In the genomic region with DNA sequence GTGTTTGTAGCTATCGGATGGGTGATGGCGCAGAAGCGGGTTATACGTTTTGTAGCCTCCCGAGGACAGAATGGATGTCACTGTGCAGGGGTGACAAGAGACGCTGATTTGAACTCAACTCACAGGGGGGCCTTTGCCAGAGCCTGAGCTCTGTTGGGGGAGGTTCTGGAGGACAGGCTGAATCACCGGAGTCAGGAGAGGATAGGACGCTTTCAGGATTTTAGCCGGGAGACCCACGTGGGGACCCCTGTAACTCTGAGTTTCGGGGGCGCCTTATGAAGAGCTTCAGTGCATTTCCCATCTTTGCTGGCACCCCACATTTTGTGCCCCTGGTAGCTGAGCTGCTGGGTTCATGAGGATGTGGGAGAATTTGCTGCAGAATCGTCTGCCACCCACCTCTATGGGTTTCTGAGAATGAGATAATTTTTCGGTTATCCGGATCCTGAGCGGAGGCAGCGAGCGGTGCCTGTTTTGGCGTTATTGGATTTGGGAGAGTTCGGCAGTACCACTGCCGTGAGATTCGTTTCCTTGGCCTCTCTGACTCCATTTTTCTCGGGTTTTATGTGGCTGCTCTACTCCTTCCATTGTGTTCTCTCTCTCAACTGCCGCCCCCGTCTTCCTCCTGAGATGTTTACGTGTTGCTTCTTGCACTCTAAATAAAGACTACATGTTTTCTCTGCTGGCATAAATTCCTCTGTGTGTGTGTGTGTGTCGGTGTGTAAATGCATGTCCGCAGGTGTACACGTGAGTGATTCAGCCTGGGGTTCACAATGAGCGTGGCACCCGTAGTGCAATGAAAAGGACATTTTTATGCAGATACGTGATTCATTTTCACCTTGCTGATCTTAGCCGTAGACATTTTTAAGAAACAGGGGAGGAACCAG, we compare ENCODE assay signal across 11 cellular contexts.
A peak's percentile ranks its signal among the peaks of the same experiment; 100 is the strongest.
DNase-seq lines count a peak whose midpoint lies in the region; ATAC-seq, FAIRE-seq and TF ChIP-seq lines count a peak whose summit lies in the region.
"Had no signal": no experiment of that assay in that cellular context is flagged by ENCODE, and none has a peak within 500 bp of the region (broad histone marks: within the 10 kb centered on the region; RNA-seq: fewer than 3 reads in every experiment).

No MANE protein-coding gene starts in this region.

- H3K27me3 ChIP-seq in GM23338 (ENCODE audit: insufficient read depth) (no peaks in the 10 kb centered on the region), astrocyte (ENCODE audit: insufficient read depth, low read length) (peaks cover 3% of the 10 kb centered on the region), right cardiac atrium (ENCODE audit: control insufficient read depth, insufficient read depth) (no peaks in the 10 kb centered on the region), sigmoid colon (no peaks in the 10 kb centered on the region)

- H4K20me1 ChIP-seq in GM23338 (replicated peaks; ENCODE audit: insufficient read depth): no peaks in the 10 kb centered on the region; the same call in 1 of the 2 replicates
- no peaks in the 10 kb centered on the region for H4K20me1 ChIP-seq in astrocyte (ENCODE audit: insufficient read depth, low read length)

- FAIRE-seq in astrocyte (lab: Jason Lieb, UNC): no peak

- no peaks in the 10 kb centered on the region for H3K9me3 ChIP-seq in astrocyte (ENCODE audit: insufficient read depth, low read depth, low read length)
- H3K9me3 ChIP-seq in right cardiac atrium (ENCODE audit: control insufficient read depth, low read length): no peaks in the 10 kb centered on the region
- no peaks in the 10 kb centered on the region for H3K9me3 ChIP-seq in sigmoid colon

- intact Hi-C loops in right cardiac atrium (cut with DNase I) (loop anchor here in 1 of 4 donors (10.0 kb wide), 1 partner anchor 142 kb away; no protein-coding TSS in a partner anchor), sigmoid colon (cut with DNase I) (loop anchor here (5.0 kb wide), 2 partner anchors 80 to 180 kb away; partner anchors contain the start of gene STOX2), natural killer cell (cut with micrococcal nuclease) (no loop called here)

- H3K9ac ChIP-seq in astrocyte (ENCODE audit: low read length): peak overlapping the region; percentile 83

- no peaks in the 10 kb centered on the region; the same call in 1 of the 3 replicates for H3K4me1 Mint-ChIP-seq in GM23338
- H3K4me1 Mint-ChIP-seq in astrocyte (ENCODE audit: low read depth, unreplicated experiment): peaks cover 3% of the 10 kb centered on the region
- no peaks in the 10 kb centered on the region for H3K4me1 Mint-ChIP-seq in natural killer cell

- no peak for TF ChIP-seq EP300 in sigmoid colon (IDR thresholded peaks at IDR 0.05)

- H3F3A ChIP-seq in GM23338 (replicated peaks; ENCODE audit: low read depth): no peaks in the 10 kb centered on the region

- H3K27ac Mint-ChIP-seq in GM23338: no peak overlapping the region
- no peak overlapping the region for H3K27ac Mint-ChIP-seq in astrocyte (ENCODE audit: unreplicated experiment)
- no peak overlapping the region for H3K27ac Mint-ChIP-seq in natural killer cell
- H3K27ac Mint-ChIP-seq: brain, type B pancreatic cell had no signal

- TF ChIP-seq POLR2A in sigmoid colon (IDR thresholded peaks at IDR 0.05): no peak

- H3K36me3 ChIP-seq in GM23338 (ENCODE audit: insufficient read depth): no peaks in the 10 kb centered on the region
- H3K36me3 ChIP-seq in astrocyte (ENCODE audit: insufficient read depth, low read length): no peaks in the 10 kb centered on the region
- H3K36me3 ChIP-seq in sigmoid colon: no peaks in the 10 kb centered on the region

- H3K4me1 ChIP-seq in GM23338 (ENCODE audit: insufficient read depth) (peaks cover 21% of the 10 kb centered on the region; the same call in 1 of the 2 replicates), astrocyte (ENCODE audit: insufficient read depth, low read length) (peaks cover 20% of the 10 kb centered on the region), right cardiac atrium (ENCODE audit: control insufficient read depth, insufficient read depth, low read length) (peaks cover 2% of the 10 kb centered on the region), sigmoid colon (peaks cover 0 to 29% (median 19%) of the 10 kb centered on the region in 4 donors)

- H3K4me3 Mint-ChIP-seq in GM23338 (no peak overlapping the region), astrocyte (ENCODE audit: unreplicated experiment) (no peak overlapping the region), natural killer cell (no peak overlapping the region)
- H3K4me3 Mint-ChIP-seq: brain, type B pancreatic cell had no signal

- no peak overlapping the region for H3K4me3 ChIP-seq in GM23338
- H3K4me3 ChIP-seq in astrocyte (ENCODE audit: insufficient read depth, low read depth, low read length): peak overlapping the region; percentile 64
- peak overlapping the region; percentile 33 for H3K4me3 ChIP-seq in right cardiac atrium (ENCODE audit: low read length)
- peak overlapping the region in 3 of 4 donors; percentile 25 to 40 (median 39) for H3K4me3 ChIP-seq in sigmoid colon

- H2AFZ ChIP-seq in GM23338 (no peak overlapping the region), astrocyte (ENCODE audit: low read depth, low read length) (peak overlapping the region; percentile 66)

- peak; percentile 7; the same call in 2 of the 3 replicates for ATAC-seq in GM23338
- ATAC-seq in right cardiac atrium: no peak
- no peak for ATAC-seq in natural killer cell

- 74% methylated on average over 33 of the region's 33 CpGs for WGBS in right cardiac atrium
- WGBS in sigmoid colon, 2 donors: 66 to 82% methylated on average over 33 of the region's 33 CpGs

- DNase-seq in GM23338 (ENCODE audit: low spot score): no peak
- DNase-seq in astrocyte (ENCODE audit: low read depth): no peak
- no peak for DNase-seq in right cardiac atrium
- DNase-seq in sigmoid colon: no peak
- no peak for DNase-seq in natural killer cell
- DNase-seq in COLO668 (lab: John Stamatoyannopoulos, UW; ENCODE audit: unreplicated experiment): no peak
- no peak for DNase-seq in NCI-H2227 treated with DMSO at 0.1 percent for 48 hours (lab: John Stamatoyannopoulos, UW)
- DNase-seq in NCI-H1105 treated with DMSO at 0.1 percent for 48 hours (lab: John Stamatoyannopoulos, UW): no peak
- DNase-seq: NCI-H2029 had no signal

- H3K4me2 ChIP-seq in GM23338 (no peak overlapping the region), astrocyte (ENCODE audit: low read length) (peak overlapping the region; percentile 90)

- H3K9me3 Mint-ChIP-seq in GM23338: no peaks in the 10 kb centered on the region
- H3K9me3 Mint-ChIP-seq in astrocyte (ENCODE audit: unreplicated experiment): no peaks in the 10 kb centered on the region
- H3K9me3 Mint-ChIP-seq in natural killer cell: no peaks in the 10 kb centered on the region
- H3K9me3 Mint-ChIP-seq: type B pancreatic cell had no signal

- H3K27ac ChIP-seq in GM23338 (ENCODE audit: low read depth): peak overlapping the region; percentile 55; the same call in 1 of the 2 replicates
- peak overlapping the region; percentile 84 for H3K27ac ChIP-seq in astrocyte (ENCODE audit: low read depth, low read length)
- peak overlapping the region; percentile 67 for H3K27ac ChIP-seq in right cardiac atrium (ENCODE audit: low read length)
- peak overlapping the region; percentile 75 to 83 (median 82) for H3K27ac ChIP-seq in sigmoid colon

- H3K9me2 ChIP-seq in GM23338 (ENCODE audit: insufficient read depth): no peaks in the 10 kb centered on the region

- H3K36me3 Mint-ChIP-seq in GM23338 (ENCODE audit: low read depth) (no peaks in the 10 kb centered on the region), astrocyte (ENCODE audit: low read depth, unreplicated experiment) (no peaks in the 10 kb centered on the region), natural killer cell (no peaks in the 10 kb centered on the region)

- TF ChIP-seq CTCF in GM23338 (conservative IDR thresholded peaks at IDR 0.05; ENCODE audit: low read depth in 2 of 2) (no peak), astrocyte (IDR thresholded peaks at IDR 0.05; ENCODE audit: insufficient read depth, low read depth, low read length) (no peak), sigmoid colon (IDR thresholded peaks at IDR 0.05) (no peak), natural killer cell (IDR thresholded peaks at IDR 0.05) (no peak)

- H3K27me3 Mint-ChIP-seq in GM23338 (ENCODE audit: insufficient read depth, low read depth, poor library complexity) (peaks cover 5% of the 10 kb centered on the region), astrocyte (ENCODE audit: low read depth, unreplicated experiment) (no peaks in the 10 kb centered on the region), natural killer cell (ENCODE audit: low read depth in 2 of 2) (no peaks in the 10 kb centered on the region)
- H3K27me3 Mint-ChIP-seq: brain, type B pancreatic cell had no signal

- H3K79me2 ChIP-seq in GM23338 (replicated peaks; ENCODE audit: insufficient read depth) (peaks cover 43% of the 10 kb centered on the region), astrocyte (ENCODE audit: insufficient read depth, low read length) (no peaks in the 10 kb centered on the region)

TF ChIP-seq in GM23338, 12 proteins besides CTCF, POLR2A, EP300 and RAD21:
- TF ChIP-seq NANOG (IDR thresholded peaks at IDR 0.05; ENCODE audit: borderline replicate concordance) (no peak), ZNF114 (CRISPR knock-in tag; IDR thresholded peaks at IDR 0.05) (no peak)
